ENCODE assay signal across 8 cellular contexts in the genomic region with DNA sequence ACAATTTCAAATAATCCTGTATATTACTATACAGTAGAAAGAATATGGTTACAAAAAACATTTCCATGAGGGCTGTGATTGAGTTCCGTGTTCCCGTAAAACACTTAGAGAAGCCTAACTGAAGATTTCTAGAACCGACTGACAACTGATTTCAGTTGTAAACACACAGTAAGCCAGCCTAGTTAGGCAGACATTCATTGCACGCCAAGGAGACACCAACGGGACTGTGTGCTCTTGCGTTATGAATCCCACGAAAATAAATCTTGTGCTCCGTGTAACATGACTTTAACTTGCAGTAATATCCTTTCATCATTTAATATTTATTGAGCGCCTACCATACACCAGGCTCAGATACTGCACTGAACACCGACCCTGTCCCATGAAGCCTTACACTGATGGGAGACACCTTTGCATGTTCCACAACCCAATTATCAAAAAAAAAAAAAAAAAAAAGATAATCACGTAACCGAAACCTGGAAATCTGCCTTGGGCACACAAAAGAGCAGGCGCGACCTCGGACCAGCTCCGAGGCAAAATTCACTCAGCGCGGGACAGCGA. TPM values are rescaled to one million over a fixed set of nuclear protein-coding genes. Genes with fewer than 3 reads are reported as not detected.
A peak's percentile ranks its signal among the peaks of the same experiment; 100 is the strongest.
DNase-seq lines count a peak whose midpoint lies in the region; ATAC-seq lines count a peak whose summit lies in the region.

No MANE protein-coding gene starts in this region.

- H3K4me3 Mint-ChIP-seq in dendritic cell treated with granulocyte-macrophage colony-stimulating factor and Interleukin-4, amounts not matched to agents 40 ng/mL and 50 ng/mL, for 4 days: peak overlapping the region; percentile 99
- peak overlapping the region; percentile 87 to 99 (median 96) for H3K4me3 Mint-ChIP-seq in naive thymus-derived CD8-positive, alpha-beta T cell

- DNase-seq in SHP77 treated with DMSO at 0.1 percent for 48 hours (lab: John Stamatoyannopoulos, UW) (peak; percentile 41), SHP77 (lab: John Stamatoyannopoulos, UW) (no peak), NCI-H526 treated with DMSO at 0.1 percent for 48 hours (lab: John Stamatoyannopoulos, UW) (peak; percentile 75), NCI-H446 treated with DMSO at 0.1 percent for 48 hours (lab: John Stamatoyannopoulos, UW) (no peak)
- peak in 1 of 10 donors; percentile 1 for DNase-seq in naive thymus-derived CD8-positive, alpha-beta T cell

- POLR2A ChIA-PET in naive thymus-derived CD8-positive, alpha-beta T cell (lab: Charles Lee): interaction anchor here (0.6 to 2.3 kb wide), 8 partner anchors 15 to 435 kb away, joined by 3 to 47 read pairs (median 6); a partner anchor contains a TSS

- intact Hi-C loops in dendritic cell treated with granulocyte-macrophage colony-stimulating factor and Interleukin-4, amounts not matched to agents 40 ng/mL and 50 ng/mL, for 4 days (cut with micrococcal nuclease): loop anchor here (2.0 to 5.0 kb wide), 2 partner anchors 76 to 192 kb away; a partner anchor contains a TSS

- H3K27me3 Mint-ChIP-seq in dendritic cell treated with granulocyte-macrophage colony-stimulating factor and Interleukin-4, amounts not matched to agents 40 ng/mL and 50 ng/mL, for 4 days: no peaks in the 10 kb centered on the region
- no peaks in the 10 kb centered on the region for H3K27me3 Mint-ChIP-seq in naive thymus-derived CD8-positive, alpha-beta T cell

- no peaks in the 10 kb centered on the region for H3K9me3 Mint-ChIP-seq in dendritic cell treated with granulocyte-macrophage colony-stimulating factor and Interleukin-4, amounts not matched to agents 40 ng/mL and 50 ng/mL, for 4 days
- no peaks in the 10 kb centered on the region for H3K9me3 Mint-ChIP-seq in naive thymus-derived CD8-positive, alpha-beta T cell

- H3K4me1 Mint-ChIP-seq in dendritic cell treated with granulocyte-macrophage colony-stimulating factor and Interleukin-4, amounts not matched to agents 40 ng/mL and 50 ng/mL, for 4 days (ENCODE audit: low read depth): peaks cover 34% of the 10 kb centered on the region
- peaks cover 22 to 45% (median 44%) of the 10 kb centered on the region in 4 donors for H3K4me1 Mint-ChIP-seq in naive thymus-derived CD8-positive, alpha-beta T cell

- peaks cover 10% of the 10 kb centered on the region for H3K36me3 Mint-ChIP-seq in dendritic cell treated with granulocyte-macrophage colony-stimulating factor and Interleukin-4, amounts not matched to agents 40 ng/mL and 50 ng/mL, for 4 days (ENCODE audit: low read depth)
- H3K36me3 Mint-ChIP-seq in naive thymus-derived CD8-positive, alpha-beta T cell: peaks cover 0 to 6% (median 0%) of the 10 kb centered on the region in 3 donors

- H3K27ac Mint-ChIP-seq in dendritic cell treated with granulocyte-macrophage colony-stimulating factor and Interleukin-4, amounts not matched to agents 40 ng/mL and 50 ng/mL, for 4 days: peak overlapping the region; percentile 97
- H3K27ac Mint-ChIP-seq in naive thymus-derived CD8-positive, alpha-beta T cell: peak overlapping the region; percentile 80 to 99 (median 97)

- ATAC-seq in HG02610 (IDR thresholded peaks at IDR 0.05; ENCODE audit: unreplicated experiment) (peak; percentile 17), HG03565 (IDR thresholded peaks at IDR 0.05; ENCODE audit: unreplicated experiment) (no peak)
- ATAC-seq in naive thymus-derived CD8-positive, alpha-beta T cell: peak; percentile 29 to 31

RNA-seq across cellular contexts. Expression of a gene that starts 0.4 kb away (rescaled TPM):
- total RNA-seq in naive thymus-derived CD8-positive, alpha-beta T cell: 10 to 100 TPM; 29.9 to 32.3 TPM
- polyA plus RNA-seq in naive thymus-derived CD8-positive, alpha-beta T cell: 10 to 100 TPM; 19.7 to 29.7 (median 22.5) TPM

Comparison
In these comparisons a context has a peak if more than half of its experiments do, and no peak if none do; other contexts are left out.
1. DNase-seq: peak in SHP77 treated with DMSO at 0.1 percent for 48 hours (single experiment) and NCI-H526 treated with DMSO at 0.1 percent for 48 hours (single experiment); none in SHP77 (0 of 2) and NCI-H446 treated with DMSO at 0.1 percent for 48 hours (single experiment).